1 cellular context compared by ENCODE assay signal in the genomic region with DNA sequence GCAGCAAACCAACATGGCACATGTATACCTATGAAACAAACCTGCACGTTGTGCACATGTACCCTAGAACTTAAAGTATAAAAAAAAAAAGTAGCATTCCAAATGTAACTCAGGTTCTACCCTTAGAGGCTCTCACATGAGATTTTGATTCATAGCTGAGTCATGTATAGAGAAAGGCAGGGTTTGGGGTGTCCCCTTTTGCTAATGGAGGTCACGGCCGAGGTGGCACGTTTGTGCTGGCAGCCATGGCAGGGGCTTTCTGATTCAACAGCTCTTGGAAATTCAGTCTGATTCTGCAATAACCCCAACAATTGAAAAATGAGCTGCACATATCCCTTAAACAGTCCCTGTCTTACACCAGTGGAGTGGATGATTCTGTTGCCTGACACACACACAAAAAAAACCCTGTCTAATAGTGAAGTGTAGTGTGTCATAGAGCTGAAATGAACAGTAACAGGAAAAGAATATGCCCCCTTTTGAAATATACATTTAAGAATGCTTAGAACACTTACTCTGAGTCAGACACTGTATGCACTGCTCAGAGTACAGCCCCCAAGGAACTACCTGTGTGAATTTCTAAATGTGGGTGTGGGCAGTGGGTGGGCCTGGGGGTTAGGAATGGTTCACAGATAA.
TF ChIP-seq lines count a peak whose summit lies in the region.

No MANE protein-coding gene starts in this region.

TF ChIP-seq in IMR-90, 13 proteins besides CTCF, POLR2A, EP300 and RAD21 (continued from another document):
- TF ChIP-seq, protein P1, sequence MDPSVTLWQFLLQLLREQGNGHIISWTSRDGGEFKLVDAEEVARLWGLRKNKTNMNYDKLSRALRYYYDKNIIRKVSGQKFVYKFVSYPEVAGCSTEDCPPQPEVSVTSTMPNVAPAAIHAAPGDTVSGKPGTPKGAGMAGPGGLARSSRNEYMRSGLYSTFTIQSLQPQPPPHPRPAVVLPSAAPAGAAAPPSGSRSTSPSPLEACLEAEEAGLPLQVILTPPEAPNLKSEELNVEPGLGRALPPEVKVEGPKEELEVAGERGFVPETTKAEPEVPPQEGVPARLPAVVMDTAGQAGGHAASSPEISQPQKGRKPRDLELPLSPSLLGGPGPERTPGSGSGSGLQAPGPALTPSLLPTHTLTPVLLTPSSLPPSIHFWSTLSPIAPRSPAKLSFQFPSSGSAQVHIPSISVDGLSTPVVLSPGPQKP (IDR thresholded peaks at IDR 0.05; ENCODE audit: borderline replicate concordance, low read depth, low read length) = no peak
- TF ChIP-seq CHD1 (IDR thresholded peaks at IDR 0.05; ENCODE audit: low read depth, low read length) (no peak), MAZ (IDR thresholded peaks at IDR 0.05; ENCODE audit: borderline replicate concordance, low read depth, low read length) (no peak)
